21 cellular contexts compared by ENCODE assay signal in genomic region chr17:4886830-4887229, GRCh38. TPM values are rescaled to one million over a fixed set of nuclear protein-coding genes. Genes with fewer than 3 reads are reported as not detected.
DNase-seq lines count a peak whose midpoint lies in the region; ATAC-seq lines count a peak whose summit lies in the region.
"Had no signal": no experiment of that assay in that cellular context is flagged by ENCODE, and none has a peak within 500 bp of the region (broad histone marks: within the 10 kb centered on the region; RNA-seq: fewer than 3 reads in every experiment).

No MANE protein-coding gene starts in this region.

- H3K4me1 Mint-ChIP-seq in activated CD8-positive, alpha-beta memory T cell treated with anti-CD3 and anti-CD28 coated beads, Interleukin-2, amount 10 ng/mL, durations not matched to agents 7 days and 5 days, result peaks cover 2% of the 10 kb centered on the region
- H3K4me1 Mint-ChIP-seq in T-helper 17 cell, result peaks cover 3% of the 10 kb centered on the region
- peaks cover 6% of the 10 kb centered on the region for H3K4me1 Mint-ChIP-seq in stimulated activated effector memory CD8-positive, alpha-beta T cell treated with anti-CD3 and anti-CD28 coated beads, Interleukin-12 subunit alpha, Interleukin-12 subunit beta, amount 100 ng/mL, for 72 hours

- CTCF ChIA-PET in activated CD8-positive, alpha-beta memory T cell treated with anti-CD3 and anti-CD28 coated beads, Interleukin-2, amount 10 ng/mL, durations not matched to agents 7 days and 5 days (lab: Charles Lee), result interaction anchor here (1.6 to 5.6 kb wide), 3 partner anchors 13 to 178 kb away, joined by 3 to 26 read pairs (median 4); partner anchors contain the start of genes C17orf107 and GLTPD2

- H3K27ac Mint-ChIP-seq in activated CD8-positive, alpha-beta memory T cell treated with anti-CD3 and anti-CD28 coated beads, Interleukin-2, amount 10 ng/mL, durations not matched to agents 7 days and 5 days, result peak overlapping the region; percentile 26
- peak overlapping the region; percentile 37 for H3K27ac Mint-ChIP-seq in T-helper 17 cell
- H3K27ac Mint-ChIP-seq in stimulated activated effector memory CD8-positive, alpha-beta T cell treated with anti-CD3 and anti-CD28 coated beads, Interleukin-12 subunit alpha, Interleukin-12 subunit beta, amount 100 ng/mL, for 72 hours, result peak overlapping the region; percentile 68
- H3K27ac Mint-ChIP-seq: CD4-positive, alpha-beta T cell; GM23338 had no signal

- DNase-seq in activated CD8-positive, alpha-beta memory T cell treated with anti-CD3 and anti-CD28 coated beads, Interleukin-2, amount 10 ng/mL, durations not matched to agents 7 days and 5 days, result no peak
- DNase-seq in activated CD8-positive, alpha-beta memory T cell treated with anti-CD3 and anti-CD28 coated beads, Interleukin-2, amount 50 U/mL, for 48 hours, result no peak
- no peak for DNase-seq in T-helper 17 cell
- DNase-seq in stimulated activated effector memory CD8-positive, alpha-beta T cell treated with anti-CD3 and anti-CD28 coated beads, Interleukin-12 subunit alpha, Interleukin-12 subunit beta, amount 100 ng/mL, for 72 hours (ENCODE audit: low spot score in 2 of 2), result no peak
- DNase-seq in AG08396 (ENCODE audit: low spot score), result no peak
- DNase-seq in NCI-H2107 treated with DMSO at 0.1 percent for 48 hours (lab: John Stamatoyannopoulos, UW; ENCODE audit: unreplicated experiment), result no peak
- DNase-seq: AML-193; CD4-positive, alpha-beta T cell; COR-L47; HCEC 1CT; KG1; MG63; NCI-H2029; NCI-H446 treated with DMSO at 0.1 percent for 48 hours; NCI-H526 treated with DMSO at 0.1 percent for 48 hours; PC-9; SHP77 had no signal

- no peak overlapping the region for H3K4me3 Mint-ChIP-seq in activated CD8-positive, alpha-beta memory T cell treated with anti-CD3 and anti-CD28 coated beads, Interleukin-2, amount 10 ng/mL, durations not matched to agents 7 days and 5 days
- no peak overlapping the region for H3K4me3 Mint-ChIP-seq in T-helper 17 cell
- no peak overlapping the region for H3K4me3 Mint-ChIP-seq in stimulated activated effector memory CD8-positive, alpha-beta T cell treated with anti-CD3 and anti-CD28 coated beads, Interleukin-12 subunit alpha, Interleukin-12 subunit beta, amount 100 ng/mL, for 72 hours
- H3K4me3 Mint-ChIP-seq: CD4-positive, alpha-beta T cell; GM23338 had no signal

- H3K9me3 ChIP-seq in T-helper 17 cell (ENCODE audit: control insufficient read depth, low read length, poor library complexity, severe bottlenecking), result no peaks in the 10 kb centered on the region
- H3K9me3 ChIP-seq: BLaER1 treated with 17β-estradiol and CSF1 and Interleukin-3, amounts not matched to agents 10 nM and 100 nM; MG63 had no signal

- H3K9me3 Mint-ChIP-seq in activated CD8-positive, alpha-beta memory T cell treated with anti-CD3 and anti-CD28 coated beads, Interleukin-2, amount 10 ng/mL, durations not matched to agents 7 days and 5 days (ENCODE audit: low read depth), result no peaks in the 10 kb centered on the region
- H3K9me3 Mint-ChIP-seq in stimulated activated effector memory CD8-positive, alpha-beta T cell treated with anti-CD3 and anti-CD28 coated beads, Interleukin-12 subunit alpha, Interleukin-12 subunit beta, amount 100 ng/mL, for 72 hours, result no peaks in the 10 kb centered on the region
- H3K9me3 Mint-ChIP-seq: CD4-positive, alpha-beta T cell; GM23338 had no signal

- no peak for ATAC-seq in activated CD8-positive, alpha-beta memory T cell treated with anti-CD3 and anti-CD28 coated beads, Interleukin-2, amount 10 ng/mL, durations not matched to agents 7 days and 5 days
- no peak for ATAC-seq in T-helper 17 cell
- no peak for ATAC-seq in stimulated activated effector memory CD8-positive, alpha-beta T cell treated with anti-CD3 and anti-CD28 coated beads, Interleukin-12 subunit alpha, Interleukin-12 subunit beta, amount 100 ng/mL, for 72 hours
- ATAC-seq: GM23338 had no signal

- no peaks in the 10 kb centered on the region for H3K27me3 Mint-ChIP-seq in activated CD8-positive, alpha-beta memory T cell treated with anti-CD3 and anti-CD28 coated beads, Interleukin-2, amount 10 ng/mL, durations not matched to agents 7 days and 5 days
- H3K27me3 Mint-ChIP-seq in T-helper 17 cell, result no peaks in the 10 kb centered on the region
- H3K27me3 Mint-ChIP-seq: CD4-positive, alpha-beta T cell had no signal

- peaks cover 11% of the 10 kb centered on the region for H3K36me3 Mint-ChIP-seq in activated CD8-positive, alpha-beta memory T cell treated with anti-CD3 and anti-CD28 coated beads, Interleukin-2, amount 10 ng/mL, durations not matched to agents 7 days and 5 days
- H3K36me3 Mint-ChIP-seq in T-helper 17 cell (ENCODE audit: low read depth), result peaks cover 6% of the 10 kb centered on the region
- peaks cover 78% of the 10 kb centered on the region for H3K36me3 Mint-ChIP-seq in stimulated activated effector memory CD8-positive, alpha-beta T cell treated with anti-CD3 and anti-CD28 coated beads, Interleukin-12 subunit alpha, Interleukin-12 subunit beta, amount 100 ng/mL, for 72 hours

RNA-seq across cellular contexts. Expression of gene C17orf107, which starts 12.5 kb away (rescaled TPM):
- 1 to 10 TPM in 1 of 2 experiments, under 1 TPM in 1; 0.98 to 1.2 TPM for total RNA-seq in activated CD8-positive, alpha-beta memory T cell treated with anti-CD3 and anti-CD28 coated beads, Interleukin-2, amount 10 ng/mL, durations not matched to agents 7 days and 5 days
- total RNA-seq in T-helper 17 cell, result 10 to 100 TPM; 10.7 to 12.8 TPM
- total RNA-seq: SK-MEL-5 had no signal

RNA-seq across cellular contexts. Expression of gene CHRNE, which starts 16.1 kb away (rescaled TPM):
- under 1 TPM; 0.40 to 0.41 TPM for total RNA-seq in activated CD8-positive, alpha-beta memory T cell treated with anti-CD3 and anti-CD28 coated beads, Interleukin-2, amount 10 ng/mL, durations not matched to agents 7 days and 5 days
- total RNA-seq in T-helper 17 cell, result 1 to 10 TPM; 1.1 to 1.6 TPM
- total RNA-seq: RPMI7951 had no signal

RNA-seq across cellular contexts. Expression of gene GP1BA, which starts 45.2 kb away (rescaled TPM):
- total RNA-seq in activated CD8-positive, alpha-beta memory T cell treated with anti-CD3 and anti-CD28 coated beads, Interleukin-2, amount 10 ng/mL, durations not matched to agents 7 days and 5 days, result not detected
- 10 to 100 TPM in 1 of 2 donors, 1 to 10 TPM in 1; 1.6 to 22.9 TPM for total RNA-seq in T-helper 17 cell
- total RNA-seq: CD4-positive, alpha-beta T cell; GM23338; PC-9; RPMI7951; SK-MEL-5 had no signal

RNA-seq across cellular contexts. Expression of gene SLC25A11, which starts 53.0 kb away (rescaled TPM):
- 10 to 100 TPM; 82.3 to 84.6 TPM for total RNA-seq in activated CD8-positive, alpha-beta memory T cell treated with anti-CD3 and anti-CD28 coated beads, Interleukin-2, amount 10 ng/mL, durations not matched to agents 7 days and 5 days
- 10 to 100 TPM; 26.2 to 26.4 TPM for total RNA-seq in T-helper 17 cell

RNA-seq across cellular contexts. Expression of gene RNF167, which starts 53.2 kb away (rescaled TPM):
- 100 to 1,000 TPM; 226 to 273 TPM for total RNA-seq in activated CD8-positive, alpha-beta memory T cell treated with anti-CD3 and anti-CD28 coated beads, Interleukin-2, amount 10 ng/mL, durations not matched to agents 7 days and 5 days
- total RNA-seq in T-helper 17 cell, result 10 to 100 TPM; 95.5 to 99.0 TPM

Comparison
In these comparisons a context has a peak if more than half of its experiments do, and no peak if none do; other contexts are left out.
1. RNA of gene C17orf107, which starts 12.5 kb away (total RNA-seq): 10.7 to 12.8 TPM in T-helper 17 cell; 0.98 to 1.2 TPM in activated CD8-positive, alpha-beta memory T cell treated with anti-CD3 and anti-CD28 coated beads, Interleukin-2, amount 10 ng/mL, durations not matched to agents 7 days and 5 days; every median in the first group is over 4 times any median in the second.
2. Peak in every context shown above with its lines, with median percentiles within 50 percentile points of each other: H3K27ac Mint-ChIP-seq.